ENCODE assay signal across 21 cellular contexts in the genomic region with DNA sequence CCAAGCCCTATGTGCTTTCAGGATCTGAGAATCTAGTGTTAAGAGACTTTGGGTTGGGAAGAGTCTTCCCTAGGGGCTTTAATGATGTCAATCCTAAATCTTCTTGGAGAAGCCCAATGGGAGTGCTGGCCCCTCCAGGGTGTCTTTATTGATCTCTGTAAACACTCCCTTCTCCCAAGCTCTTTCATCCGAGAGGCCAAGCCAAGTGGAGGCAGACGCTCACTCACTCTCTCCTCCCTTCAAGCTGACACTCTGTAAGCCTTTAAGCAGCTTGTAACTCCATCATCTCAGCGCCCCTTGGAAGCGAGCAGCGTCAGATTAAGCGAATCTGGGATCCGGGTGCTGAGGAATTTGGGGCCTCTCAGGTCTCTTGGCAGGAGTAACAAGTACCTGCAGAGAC. TPM values are rescaled to one million over a fixed set of nuclear protein-coding genes. Genes with fewer than 3 reads are reported as not detected.
"Had no signal": no experiment of that assay in that cellular context is flagged by ENCODE, and none has a peak within 500 bp of the region (broad histone marks: within the 10 kb centered on the region; RNA-seq: fewer than 3 reads in every experiment).

No MANE protein-coding gene starts in this region.

- H3K4me1 Mint-ChIP-seq: neural crest cell had no signal

- H3K4me3 Mint-ChIP-seq: activated CD8-positive, alpha-beta T cell treated with anti-CD3 and anti-CD28 coated beads, Interleukin-2, amount 10 ng/mL, durations not matched to agents 7 days and 5 days; brain; naive thymus-derived CD4-positive, alpha-beta T cell; neural crest cell had no signal

- H3K36me3 Mint-ChIP-seq: activated naive CD4-positive, alpha-beta T cell treated with anti-CD3 and anti-CD28 coated beads, Interleukin-2, amount 50 U/mL, for 72 hours; brain; naive thymus-derived CD4-positive, alpha-beta T cell had no signal

- H3K36me3 ChIP-seq: colonic mucosa, lower lobe of right lung, prostate gland, spleen, upper lobe of right lung had no signal

- H3K27ac ChIP-seq: colonic mucosa, epithelial cell of prostate, lower lobe of right lung, spleen, upper lobe of right lung had no signal

- H3K4me3 ChIP-seq: colonic mucosa, lower lobe of right lung, prostate gland, spleen, upper lobe of right lung had no signal

- DNase-seq: activated CD4-positive, alpha-beta T cell treated with anti-CD3 and anti-CD28 coated beads for 1 hour; activated CD4-positive, alpha-beta T cell treated with anti-CD3 and anti-CD28 coated beads, Interleukin-2, amount 50 U/mL, for 1 hour; activated CD8-positive, alpha-beta T cell treated with anti-CD3 and anti-CD28 coated beads, Interleukin-2, amount 10 ng/mL, durations not matched to agents 7 days and 5 days; aorta; central memory CD4-positive, alpha-beta T cell; colonic mucosa; foreskin melanocyte; kidney; lower lobe of right lung; naive thymus-derived CD4-positive, alpha-beta T cell; spleen; stimulated activated CD4-positive, alpha-beta T cell treated with anti-CD3 and anti-CD28 coated beads, Interleukin-4, amount 100 ng/mL, for 24 hours; stimulated activated naive CD8-positive, alpha-beta T cell treated with anti-CD3 and anti-CD28 coated beads, Interleukin-15, Interleukin-2, amounts not matched to agents 100 U/mL and 50 U/mL, for 24 hours; T-helper 1 cell; upper lobe of right lung had no signal

- H3K27ac Mint-ChIP-seq: activated CD8-positive, alpha-beta T cell treated with anti-CD3 and anti-CD28 coated beads, Interleukin-2, amount 10 ng/mL, durations not matched to agents 7 days and 5 days; activated naive CD4-positive, alpha-beta T cell treated with anti-CD3 and anti-CD28 coated beads, Interleukin-2, amount 50 U/mL, for 72 hours; brain; naive thymus-derived CD4-positive, alpha-beta T cell had no signal

- H3K4me1 ChIP-seq: colonic mucosa, prostate gland, upper lobe of right lung had no signal

- H3K9me3 Mint-ChIP-seq: activated naive CD4-positive, alpha-beta T cell treated with anti-CD3 and anti-CD28 coated beads, Interleukin-2, amount 50 U/mL, for 72 hours; brain; naive thymus-derived CD4-positive, alpha-beta T cell; neural crest cell had no signal

- H3K27me3 ChIP-seq: colonic mucosa, upper lobe of right lung had no signal

- H3K9me3 ChIP-seq: colonic mucosa, lower lobe of right lung, prostate gland, spleen, upper lobe of right lung had no signal

RNA-seq across cellular contexts. Expression of gene SPARC, which starts 37.7 kb away (rescaled TPM):
- total RNA-seq: activated CD8-positive, alpha-beta T cell treated with anti-CD3 and anti-CD28 coated beads, Interleukin-2, amount 10 ng/mL, durations not matched to agents 7 days and 5 days had no signal

RNA-seq across cellular contexts. Expression of gene FAT2, which starts 57.9 kb away (rescaled TPM):
- total RNA-seq: activated CD8-positive, alpha-beta T cell treated with anti-CD3 and anti-CD28 coated beads, Interleukin-2, amount 10 ng/mL, durations not matched to agents 7 days and 5 days; activated naive CD4-positive, alpha-beta T cell treated with anti-CD3 and anti-CD28 coated beads, Interleukin-2, amount 50 U/mL, for 72 hours; colonic mucosa; left lobe of liver; naive thymus-derived CD4-positive, alpha-beta T cell; neural crest cell had no signal
- polyA plus RNA-seq: aorta; naive thymus-derived CD4-positive, alpha-beta T cell had no signal
